1 cellular context compared by ENCODE assay signal in the genomic region with DNA sequence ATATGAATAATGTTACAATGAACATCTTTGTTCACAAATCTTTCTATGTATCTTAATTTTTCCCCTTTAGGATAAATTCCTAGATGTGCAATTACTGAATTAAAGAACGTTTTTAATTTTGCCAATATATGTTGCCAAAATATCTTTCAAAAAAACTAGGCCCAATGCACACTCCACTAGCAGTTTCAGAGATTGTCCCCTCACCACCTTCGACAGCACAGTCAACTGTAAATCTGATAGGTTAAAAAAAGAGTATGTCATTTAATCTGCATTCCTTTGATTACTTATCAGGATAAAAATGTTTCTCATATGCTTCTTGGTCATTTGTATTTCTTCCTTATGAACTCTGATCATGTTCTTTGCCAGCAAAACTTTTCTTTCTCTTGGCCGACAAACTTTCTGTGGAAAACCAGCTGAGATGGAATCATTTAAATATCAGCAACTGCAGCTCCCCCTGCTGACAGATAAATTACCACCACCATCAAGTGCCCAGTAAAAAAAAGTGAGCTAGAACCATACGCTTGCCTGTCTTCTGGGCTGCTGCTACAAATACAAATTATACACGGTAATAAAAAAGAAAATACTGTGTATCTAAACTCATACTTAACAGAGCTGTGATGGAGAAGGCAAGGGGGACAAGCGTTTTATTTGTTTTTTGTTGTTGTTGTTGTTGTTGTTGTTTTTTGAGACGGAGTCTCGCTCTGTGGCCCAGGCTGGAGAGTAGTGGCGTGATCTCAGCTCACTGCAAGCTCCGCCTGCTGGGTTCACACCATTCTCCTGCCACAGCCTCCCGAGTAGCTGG.
TF ChIP-seq lines count a peak whose summit lies in the region.

No MANE protein-coding gene starts in this region.

TF ChIP-seq in GM23338, 12 proteins besides CTCF, POLR2A, EP300 and RAD21 (continued from another document):
- TF ChIP-seq, protein P1, sequence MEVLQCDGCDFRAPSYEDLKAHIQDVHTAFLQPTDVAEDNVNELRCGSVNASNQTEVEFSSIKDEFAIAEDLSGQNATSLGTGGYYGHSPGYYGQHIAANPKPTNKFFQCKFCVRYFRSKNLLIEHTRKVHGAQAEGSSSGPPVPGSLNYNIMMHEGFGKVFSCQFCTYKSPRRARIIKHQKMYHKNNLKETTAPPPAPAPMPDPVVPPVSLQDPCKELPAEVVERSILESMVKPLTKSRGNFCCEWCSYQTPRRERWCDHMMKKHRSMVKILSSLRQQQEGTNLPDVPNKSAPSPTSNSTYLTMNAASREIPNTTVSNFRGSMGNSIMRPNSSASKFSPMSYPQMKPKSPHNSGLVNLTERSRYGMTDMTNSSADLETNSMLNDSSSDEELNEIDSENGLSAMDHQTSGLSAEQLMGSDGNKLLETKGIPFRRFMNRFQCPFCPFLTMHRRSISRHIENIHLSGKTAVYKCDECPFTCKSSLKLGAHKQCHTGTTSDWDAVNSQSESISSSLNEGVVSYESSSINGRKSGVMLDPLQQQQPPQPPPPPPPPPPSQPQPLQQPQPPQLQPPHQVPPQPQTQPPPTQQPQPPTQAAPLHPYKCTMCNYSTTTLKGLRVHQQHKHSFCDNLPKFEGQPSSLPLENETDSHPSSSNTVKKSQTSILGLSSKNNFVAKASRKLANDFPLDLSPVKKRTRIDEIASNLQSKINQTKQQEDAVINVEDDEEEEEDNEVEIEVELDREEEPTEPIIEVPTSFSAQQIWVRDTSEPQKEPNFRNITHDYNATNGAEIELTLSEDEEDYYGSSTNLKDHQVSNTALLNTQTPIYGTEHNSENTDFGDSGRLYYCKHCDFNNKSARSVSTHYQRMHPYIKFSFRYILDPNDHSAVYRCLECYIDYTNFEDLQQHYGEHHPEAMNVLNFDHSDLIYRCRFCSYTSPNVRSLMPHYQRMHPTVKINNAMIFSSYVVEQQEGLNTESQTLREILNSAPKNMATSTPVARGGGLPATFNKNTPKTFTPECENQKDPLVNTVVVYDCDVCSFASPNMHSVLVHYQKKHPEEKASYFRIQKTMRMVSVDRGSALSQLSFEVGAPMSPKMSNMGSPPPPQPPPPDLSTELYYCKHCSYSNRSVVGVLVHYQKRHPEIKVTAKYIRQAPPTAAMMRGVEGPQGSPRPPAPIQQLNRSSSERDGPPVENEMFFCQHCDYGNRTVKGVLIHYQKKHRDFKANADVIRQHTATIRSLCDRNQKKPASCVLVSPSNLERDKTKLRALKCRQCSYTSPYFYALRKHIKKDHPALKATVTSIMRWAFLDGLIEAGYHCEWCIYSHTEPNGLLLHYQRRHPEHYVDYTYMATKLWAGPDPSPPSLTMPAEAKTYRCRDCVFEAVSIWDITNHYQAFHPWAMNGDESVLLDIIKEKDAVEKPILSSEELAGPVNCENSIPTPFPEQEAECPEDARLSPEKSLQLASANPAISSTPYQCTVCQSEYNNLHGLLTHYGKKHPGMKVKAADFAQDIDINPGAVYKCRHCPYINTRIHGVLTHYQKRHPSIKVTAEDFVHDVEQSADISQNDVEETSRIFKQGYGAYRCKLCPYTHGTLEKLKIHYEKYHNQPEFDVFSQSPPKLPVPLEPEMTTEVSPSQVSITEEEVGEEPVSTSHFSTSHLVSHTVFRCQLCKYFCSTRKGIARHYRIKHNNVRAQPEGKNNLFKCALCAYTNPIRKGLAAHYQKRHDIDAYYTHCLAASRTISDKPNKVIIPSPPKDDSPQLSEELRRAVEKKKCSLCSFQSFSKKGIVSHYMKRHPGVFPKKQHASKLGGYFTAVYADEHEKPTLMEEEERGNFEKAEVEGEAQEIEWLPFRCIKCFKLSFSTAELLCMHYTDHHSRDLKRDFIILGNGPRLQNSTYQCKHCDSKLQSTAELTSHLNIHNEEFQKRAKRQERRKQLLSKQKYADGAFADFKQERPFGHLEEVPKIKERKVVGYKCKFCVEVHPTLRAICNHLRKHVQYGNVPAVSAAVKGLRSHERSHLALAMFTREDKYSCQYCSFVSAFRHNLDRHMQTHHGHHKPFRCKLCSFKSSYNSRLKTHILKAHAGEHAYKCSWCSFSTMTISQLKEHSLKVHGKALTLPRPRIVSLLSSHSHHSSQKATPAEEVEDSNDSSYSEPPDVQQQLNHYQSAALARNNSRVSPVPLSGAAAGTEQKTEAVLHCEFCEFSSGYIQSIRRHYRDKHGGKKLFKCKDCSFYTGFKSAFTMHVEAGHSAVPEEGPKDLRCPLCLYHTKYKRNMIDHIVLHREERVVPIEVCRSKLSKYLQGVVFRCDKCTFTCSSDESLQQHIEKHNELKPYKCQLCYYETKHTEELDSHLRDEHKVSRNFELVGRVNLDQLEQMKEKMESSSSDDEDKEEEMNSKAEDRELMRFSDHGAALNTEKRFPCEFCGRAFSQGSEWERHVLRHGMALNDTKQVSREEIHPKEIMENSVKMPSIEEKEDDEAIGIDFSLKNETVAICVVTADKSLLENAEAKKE (CRISPR knock-in tag; IDR thresholded peaks at IDR 0.05), result no peak
- TF ChIP-seq CREB1 (CRISPR knock-in tag; IDR thresholded peaks at IDR 0.05; ENCODE audit: low read depth) (no peak), ZNF114 (CRISPR knock-in tag; IDR thresholded peaks at IDR 0.05) (no peak), EZH2 (IDR thresholded peaks at IDR 0.05; ENCODE audit: low read depth, unreplicated experiment) (no peak), STAT1 (IDR thresholded peaks at IDR 0.05; ENCODE audit: unreplicated experiment) (no peak)
- TF ChIP-seq, protein P2, sequence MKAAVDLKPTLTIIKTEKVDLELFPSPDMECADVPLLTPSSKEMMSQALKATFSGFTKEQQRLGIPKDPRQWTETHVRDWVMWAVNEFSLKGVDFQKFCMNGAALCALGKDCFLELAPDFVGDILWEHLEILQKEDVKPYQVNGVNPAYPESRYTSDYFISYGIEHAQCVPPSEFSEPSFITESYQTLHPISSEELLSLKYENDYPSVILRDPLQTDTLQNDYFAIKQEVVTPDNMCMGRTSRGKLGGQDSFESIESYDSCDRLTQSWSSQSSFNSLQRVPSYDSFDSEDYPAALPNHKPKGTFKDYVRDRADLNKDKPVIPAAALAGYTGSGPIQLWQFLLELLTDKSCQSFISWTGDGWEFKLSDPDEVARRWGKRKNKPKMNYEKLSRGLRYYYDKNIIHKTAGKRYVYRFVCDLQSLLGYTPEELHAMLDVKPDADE (IDR thresholded peaks at IDR 0.05), result no peak
